Comparison of ENCODE assay signal across 1 cellular context in genomic region chr21:43318841-43319781, GRCh38.
A peak's percentile ranks its signal among the peaks of the same experiment; 100 is the strongest.
TF ChIP-seq lines count a peak whose summit lies in the region.

No MANE protein-coding gene starts in this region.

TF ChIP-seq in HEK293, 187 proteins besides CTCF, POLR2A, EP300 and RAD21 (continued from another document):
- TF ChIP-seq, protein P1, sequence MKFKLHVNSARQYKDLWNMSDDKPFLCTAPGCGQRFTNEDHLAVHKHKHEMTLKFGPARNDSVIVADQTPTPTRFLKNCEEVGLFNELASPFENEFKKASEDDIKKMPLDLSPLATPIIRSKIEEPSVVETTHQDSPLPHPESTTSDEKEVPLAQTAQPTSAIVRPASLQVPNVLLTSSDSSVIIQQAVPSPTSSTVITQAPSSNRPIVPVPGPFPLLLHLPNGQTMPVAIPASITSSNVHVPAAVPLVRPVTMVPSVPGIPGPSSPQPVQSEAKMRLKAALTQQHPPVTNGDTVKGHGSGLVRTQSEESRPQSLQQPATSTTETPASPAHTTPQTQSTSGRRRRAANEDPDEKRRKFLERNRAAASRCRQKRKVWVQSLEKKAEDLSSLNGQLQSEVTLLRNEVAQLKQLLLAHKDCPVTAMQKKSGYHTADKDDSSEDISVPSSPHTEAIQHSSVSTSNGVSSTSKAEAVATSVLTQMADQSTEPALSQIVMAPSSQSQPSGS (tag by site-specific recombination; IDR thresholded peaks at IDR 0.05; ENCODE audit: low read depth): peak; percentile 91
- TF ChIP-seq ZNF843 (tag by site-specific recombination; IDR thresholded peaks at IDR 0.05): no peak
- peak; percentile 95 for TF ChIP-seq ZBTB21 (tag by site-specific recombination; IDR thresholded peaks at IDR 0.05)
- TF ChIP-seq ZSCAN23 (tag by site-specific recombination; IDR thresholded peaks at IDR 0.05): 0 out of 2 replicates have a peak, but pooled peaks have one; percentile 56
- peak; percentile 98 for TF ChIP-seq ZNF629 (tag by site-specific recombination; IDR thresholded peaks at IDR 0.05)
- TF ChIP-seq ZBTB48 (tag by site-specific recombination; IDR thresholded peaks at IDR 0.05): no peak
- TF ChIP-seq, protein P2, sequence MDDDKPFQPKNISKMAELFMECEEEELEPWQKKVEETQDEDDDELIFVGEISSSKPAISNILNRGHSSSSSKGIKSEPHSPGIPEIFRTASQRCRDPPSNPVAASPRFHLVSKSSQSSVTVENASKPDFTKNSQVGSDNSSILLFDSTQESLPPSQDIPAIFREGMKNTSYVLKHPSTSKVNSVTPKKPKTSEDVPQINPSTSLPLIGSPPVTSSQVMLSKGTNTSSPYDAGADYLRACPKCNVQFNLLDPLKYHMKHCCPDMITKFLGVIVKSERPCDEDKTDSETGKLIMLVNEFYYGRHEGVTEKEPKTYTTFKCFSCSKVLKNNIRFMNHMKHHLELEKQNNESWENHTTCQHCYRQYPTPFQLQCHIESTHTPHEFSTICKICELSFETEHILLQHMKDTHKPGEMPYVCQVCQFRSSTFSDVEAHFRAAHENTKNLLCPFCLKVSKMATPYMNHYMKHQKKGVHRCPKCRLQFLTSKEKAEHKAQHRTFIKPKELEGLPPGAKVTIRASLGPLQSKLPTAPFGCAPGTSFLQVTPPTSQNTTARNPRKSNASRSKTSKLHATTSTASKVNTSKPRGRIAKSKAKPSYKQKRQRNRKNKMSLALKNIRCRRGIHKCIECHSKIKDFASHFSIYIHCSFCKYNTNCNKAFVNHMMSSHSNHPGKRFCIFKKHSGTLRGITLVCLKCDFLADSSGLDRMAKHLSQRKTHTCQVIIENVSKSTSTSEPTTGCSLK (tag by site-specific recombination; IDR thresholded peaks at IDR 0.05): no peak
- no peak for TF ChIP-seq ZNF654 (tag by site-specific recombination; IDR thresholded peaks at IDR 0.05; ENCODE audit: low read depth)
- TF ChIP-seq ZNF248 (tag by site-specific recombination; IDR thresholded peaks at IDR 0.05): no peak
- TF ChIP-seq, protein P3, sequence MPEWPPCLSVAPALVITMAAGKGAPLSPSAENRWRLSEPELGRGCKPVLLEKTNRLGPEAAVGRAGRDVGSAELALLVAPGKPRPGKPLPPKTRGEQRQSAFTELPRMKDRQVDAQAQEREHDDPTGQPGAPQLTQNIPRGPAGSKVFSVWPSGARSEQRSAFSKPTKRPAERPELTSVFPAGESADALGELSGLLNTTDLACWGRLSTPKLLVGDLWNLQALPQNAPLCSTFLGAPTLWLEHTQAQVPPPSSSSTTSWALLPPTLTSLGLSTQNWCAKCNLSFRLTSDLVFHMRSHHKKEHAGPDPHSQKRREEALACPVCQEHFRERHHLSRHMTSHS (tag by site-specific recombination; IDR thresholded peaks at IDR 0.05): no peak
- TF ChIP-seq ZBTB17 (tag by site-specific recombination; IDR thresholded peaks at IDR 0.05): peak; percentile 64
- TF ChIP-seq ZNF394 (tag by site-specific recombination; IDR thresholded peaks at IDR 0.05; ENCODE audit: borderline replicate concordance): peak; percentile 44; the same call in 1 of the 2 replicates
- peak; percentile 66; the same call in 1 of the 2 replicates for TF ChIP-seq ZNF639 (tag by site-specific recombination; IDR thresholded peaks at IDR 0.05)
- TF ChIP-seq GLIS1 (tag by site-specific recombination; IDR thresholded peaks at IDR 0.05): peak; percentile 23; the same call in 1 of the 2 replicates
- TF ChIP-seq ZNF324 (tag by site-specific recombination; IDR thresholded peaks at IDR 0.05): peak; percentile 60; the same call in 1 of the 2 replicates
- TF ChIP-seq SP7 (tag by site-specific recombination; IDR thresholded peaks at IDR 0.05): peak; percentile 46; the same call in 1 of the 2 replicates
- no peak for TF ChIP-seq ZBTB8A (tag by site-specific recombination; IDR thresholded peaks at IDR 0.05)
- TF ChIP-seq ZEB2 (tag by site-specific recombination; IDR thresholded peaks at IDR 0.05): peak; percentile 24; the same call in 1 of the 2 replicates
- peak; percentile 75 for TF ChIP-seq INSM2 (tag by site-specific recombination; IDR thresholded peaks at IDR 0.05)
- TF ChIP-seq, protein P4, sequence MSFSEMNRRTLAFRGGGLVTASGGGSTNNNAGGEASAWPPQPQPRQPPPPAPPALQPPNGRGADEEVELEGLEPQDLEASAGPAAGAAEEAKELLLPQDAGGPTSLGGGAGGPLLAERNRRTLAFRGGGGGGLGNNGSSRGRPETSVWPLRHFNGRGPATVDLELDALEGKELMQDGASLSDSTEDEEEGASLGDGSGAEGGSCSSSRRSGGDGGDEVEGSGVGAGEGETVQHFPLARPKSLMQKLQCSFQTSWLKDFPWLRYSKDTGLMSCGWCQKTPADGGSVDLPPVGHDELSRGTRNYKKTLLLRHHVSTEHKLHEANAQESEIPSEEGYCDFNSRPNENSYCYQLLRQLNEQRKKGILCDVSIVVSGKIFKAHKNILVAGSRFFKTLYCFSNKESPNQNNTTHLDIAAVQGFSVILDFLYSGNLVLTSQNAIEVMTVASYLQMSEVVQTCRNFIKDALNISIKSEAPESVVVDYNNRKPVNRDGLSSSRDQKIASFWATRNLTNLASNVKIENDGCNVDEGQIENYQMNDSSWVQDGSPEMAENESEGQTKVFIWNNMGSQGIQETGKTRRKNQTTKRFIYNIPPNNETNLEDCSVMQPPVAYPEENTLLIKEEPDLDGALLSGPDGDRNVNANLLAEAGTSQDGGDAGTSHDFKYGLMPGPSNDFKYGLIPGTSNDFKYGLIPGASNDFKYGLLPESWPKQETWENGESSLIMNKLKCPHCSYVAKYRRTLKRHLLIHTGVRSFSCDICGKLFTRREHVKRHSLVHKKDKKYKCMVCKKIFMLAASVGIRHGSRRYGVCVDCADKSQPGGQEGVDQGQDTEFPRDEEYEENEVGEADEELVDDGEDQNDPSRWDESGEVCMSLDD (tag by site-specific recombination; IDR thresholded peaks at IDR 0.05): peak; percentile 37; the same call in 1 of the 2 replicates
- TF ChIP-seq KLF8 (tag by site-specific recombination; IDR thresholded peaks at IDR 0.05): peak; percentile 49; the same call in 1 of the 2 replicates
- TF ChIP-seq, protein P5, sequence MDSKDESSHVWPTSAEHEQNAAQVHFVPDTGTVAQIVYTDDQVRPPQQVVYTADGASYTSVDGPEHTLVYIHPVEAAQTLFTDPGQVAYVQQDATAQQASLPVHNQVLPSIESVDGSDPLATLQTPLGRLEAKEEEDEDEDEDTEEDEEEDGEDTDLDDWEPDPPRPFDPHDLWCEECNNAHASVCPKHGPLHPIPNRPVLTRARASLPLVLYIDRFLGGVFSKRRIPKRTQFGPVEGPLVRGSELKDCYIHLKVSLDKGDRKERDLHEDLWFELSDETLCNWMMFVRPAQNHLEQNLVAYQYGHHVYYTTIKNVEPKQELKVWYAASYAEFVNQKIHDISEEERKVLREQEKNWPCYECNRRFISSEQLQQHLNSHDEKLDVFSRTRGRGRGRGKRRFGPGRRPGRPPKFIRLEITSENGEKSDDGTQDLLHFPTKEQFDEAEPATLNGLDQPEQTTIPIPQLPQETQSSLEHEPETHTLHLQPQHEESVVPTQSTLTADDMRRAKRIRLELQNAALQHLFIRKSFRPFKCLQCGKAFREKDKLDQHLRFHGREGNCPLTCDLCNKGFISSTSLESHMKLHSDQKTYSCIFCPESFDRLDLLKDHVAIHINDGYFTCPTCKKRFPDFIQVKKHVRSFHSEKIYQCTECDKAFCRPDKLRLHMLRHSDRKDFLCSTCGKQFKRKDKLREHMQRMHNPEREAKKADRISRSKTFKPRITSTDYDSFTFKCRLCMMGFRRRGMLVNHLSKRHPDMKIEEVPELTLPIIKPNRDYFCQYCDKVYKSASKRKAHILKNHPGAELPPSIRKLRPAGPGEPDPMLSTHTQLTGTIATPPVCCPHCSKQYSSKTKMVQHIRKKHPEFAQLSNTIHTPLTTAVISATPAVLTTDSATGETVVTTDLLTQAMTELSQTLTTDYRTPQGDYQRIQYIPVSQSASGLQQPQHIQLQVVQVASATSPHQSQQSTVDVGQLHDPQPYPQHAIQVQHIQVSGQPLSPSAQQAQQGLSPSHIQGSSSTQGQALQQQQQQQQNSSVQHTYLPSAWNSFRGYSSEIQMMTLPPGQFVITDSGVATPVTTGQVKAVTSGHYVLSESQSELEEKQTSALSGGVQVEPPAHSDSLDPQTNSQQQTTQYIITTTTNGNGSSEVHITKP (tag by site-specific recombination; IDR thresholded peaks at IDR 0.05): peak; percentile 46
